In the genomic region with DNA sequence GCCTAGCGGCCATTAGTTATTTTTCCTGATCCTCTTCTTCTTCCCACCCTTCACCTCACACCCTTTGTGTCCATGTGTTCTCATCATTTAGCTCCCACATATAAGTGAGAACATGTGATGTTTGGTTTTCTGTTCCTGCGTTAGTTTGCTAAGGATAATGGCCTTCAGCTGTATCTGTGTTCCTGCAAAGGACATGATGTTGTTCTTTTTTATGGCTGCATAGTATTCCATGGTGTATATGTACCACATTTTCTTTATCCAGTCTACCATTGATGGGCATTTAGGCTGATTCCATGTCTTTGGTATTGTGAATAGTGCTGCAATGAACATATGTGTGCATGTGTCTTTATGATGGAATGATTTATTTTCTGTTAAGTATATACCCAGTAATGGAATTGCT, we compare ENCODE assay signal across 4 cellular contexts.
DNase-seq lines count a peak whose midpoint lies in the region; TF ChIP-seq lines count a peak whose summit lies in the region.
"Not testable (repeated sequence)": the region's sequence is repeated elsewhere in the genome, so short reads cannot be mapped to it uniquely, and the experiment has no call there.

No MANE protein-coding gene starts in this region.

- not testable (repeated sequence) for H3K4me1 ChIP-seq in HEK293 (ENCODE audit: control insufficient read depth, insufficient read depth, low read length)

- TF ChIP-seq CTCF in HEK293 (tag by site-specific recombination; IDR thresholded peaks at IDR 0.05); glutamatergic neuron (IDR thresholded peaks at IDR 0.05; ENCODE audit: partially characterized antibody, unreplicated experiment); nephron progenitor cell (IDR thresholded peaks at IDR 0.05): not testable (repeated sequence)

- H3K4me1 Mint-ChIP-seq in activated naive CD4-positive, alpha-beta T cell treated with anti-CD3 and anti-CD28 coated beads, Interleukin-2, amount 50 U/mL, for 24 hours = peaks cover 14% of the 10 kb centered on the region
- H3K4me1 Mint-ChIP-seq in glutamatergic neuron (ENCODE audit: low read depth, unreplicated experiment) = peaks cover 48% of the 10 kb centered on the region
- peaks cover 43% of the 10 kb centered on the region for H3K4me1 Mint-ChIP-seq in nephron progenitor cell

- not testable (repeated sequence) for H3K4me3 Mint-ChIP-seq in activated naive CD4-positive, alpha-beta T cell treated with anti-CD3 and anti-CD28 coated beads, Interleukin-2, amount 50 U/mL, for 24 hours; glutamatergic neuron (ENCODE audit: unreplicated experiment); nephron progenitor cell

- H3K4me3 ChIP-seq in HEK293 (ENCODE audit: low read depth, low read length) = not testable (repeated sequence)

- DNase-seq in glutamatergic neuron, nephron progenitor cell: not testable (repeated sequence)

- not testable (repeated sequence) for H3K9me3 Mint-ChIP-seq in activated naive CD4-positive, alpha-beta T cell treated with anti-CD3 and anti-CD28 coated beads, Interleukin-2, amount 50 U/mL, for 24 hours; nephron progenitor cell
- H3K9me3 Mint-ChIP-seq in glutamatergic neuron (ENCODE audit: unreplicated experiment) = peaks cover 39% of the 10 kb centered on the region

- peak overlapping the region; percentile 47 for H3K27ac Mint-ChIP-seq in activated naive CD4-positive, alpha-beta T cell treated with anti-CD3 and anti-CD28 coated beads, Interleukin-2, amount 50 U/mL, for 24 hours
- H3K27ac Mint-ChIP-seq in glutamatergic neuron (ENCODE audit: unreplicated experiment) (peak overlapping the region; percentile 96), nephron progenitor cell (peak overlapping the region; percentile 74)

- H3K36me3 ChIP-seq in HEK293 (ENCODE audit: control insufficient read depth in 2 of 2, insufficient read depth in 1 of 2, low read length in 2 of 2) = not testable (repeated sequence)

- H3K27me3 Mint-ChIP-seq in activated naive CD4-positive, alpha-beta T cell treated with anti-CD3 and anti-CD28 coated beads, Interleukin-2, amount 50 U/mL, for 24 hours; nephron progenitor cell (ENCODE audit: low read depth, poor library complexity): not testable (repeated sequence)
- H3K27me3 Mint-ChIP-seq in glutamatergic neuron (ENCODE audit: unreplicated experiment) = peaks cover 18% of the 10 kb centered on the region

- not testable (repeated sequence) for H3K36me3 Mint-ChIP-seq in activated naive CD4-positive, alpha-beta T cell treated with anti-CD3 and anti-CD28 coated beads, Interleukin-2, amount 50 U/mL, for 24 hours; glutamatergic neuron (ENCODE audit: unreplicated experiment); nephron progenitor cell (ENCODE audit: low read depth)

- POLR2A ChIA-PET in HEK293 (lab: Yijun Ruan, JAX) = not testable (repeated sequence)

- not testable (repeated sequence) for H3K9me3 ChIP-seq in HEK293 (ENCODE audit: control insufficient read depth, insufficient read depth, low read depth, low read length)

- H3K27ac ChIP-seq in HEK293 (ENCODE audit: extremely low read depth, low read depth, low read length) = not testable (repeated sequence)

- CTCF ChIA-PET in HEK293 (lab: Yijun Ruan, JAX) = not testable (repeated sequence)

TF ChIP-seq in HEK293, 187 proteins besides CTCF, POLR2A, EP300 and RAD21:
- TF ChIP-seq, protein P1, sequence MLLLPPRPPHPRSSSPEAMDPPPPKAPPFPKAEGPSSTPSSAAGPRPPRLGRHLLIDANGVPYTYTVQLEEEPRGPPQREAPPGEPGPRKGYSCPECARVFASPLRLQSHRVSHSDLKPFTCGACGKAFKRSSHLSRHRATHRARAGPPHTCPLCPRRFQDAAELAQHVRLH (tag by site-specific recombination; IDR thresholded peaks at IDR 0.05) = peak; percentile 80
- peak; percentile 97 for TF ChIP-seq ZNF146 (tag by site-specific recombination; IDR thresholded peaks at IDR 0.05)
